In the genomic region with DNA sequence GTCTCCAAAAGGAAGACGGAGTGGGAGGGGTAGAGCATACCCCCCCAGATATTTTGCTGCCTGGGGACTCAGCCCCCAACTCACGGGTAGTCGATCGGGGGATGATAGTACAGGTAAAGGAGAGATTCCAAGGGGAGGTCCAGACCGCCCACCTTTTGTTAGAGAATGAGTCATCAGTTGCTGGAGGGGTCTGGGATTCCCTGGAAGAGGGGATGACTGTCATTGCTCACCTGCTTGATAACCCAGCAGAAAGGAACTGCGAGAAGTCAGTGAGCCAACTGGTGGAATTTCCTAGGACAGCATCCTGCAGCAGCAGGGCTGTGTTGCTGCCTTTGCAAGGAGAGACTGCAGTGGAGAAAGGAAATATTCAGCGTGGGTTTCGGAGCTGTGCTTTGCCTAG, we compare ENCODE assay signal across 8 cellular contexts.
DNase-seq lines count a peak whose midpoint lies in the region; ATAC-seq and TF ChIP-seq lines count a peak whose summit lies in the region.

No MANE protein-coding gene starts in this region.

- H3K4me1 Mint-ChIP-seq in activated CD4-positive, alpha-beta memory T cell treated with anti-CD3 and anti-CD28 coated beads, Interleukin-2, amount 10 ng/mL, durations not matched to agents 7 days and 5 days: peaks cover 75% of the 10 kb centered on the region
- H3K4me1 Mint-ChIP-seq in stimulated activated naive B cell treated with anti-CD40 and anti-IgM and Interleukin-4, amounts not matched to agents 10 μg/mL and 1 μg/mL and 100 μg/mL, for 72 hours: peaks cover 59 to 71% of the 10 kb centered on the region in 2 donors

- peak; percentile 73 for DNase-seq in NCI-H2029 (lab: John Stamatoyannopoulos, UW)
- no peak for DNase-seq in NCI-H2029 treated with DMSO at 0.1 percent for 48 hours (lab: John Stamatoyannopoulos, UW)
- DNase-seq in activated CD4-positive, alpha-beta memory T cell treated with anti-CD3 and anti-CD28 coated beads, Interleukin-2, amount 10 ng/mL, durations not matched to agents 7 days and 5 days: no peak
- peak; percentile 53 for DNase-seq in iPS DF 4.7 (ENCODE audit: extremely low read depth, low spot score)
- DNase-seq in stimulated activated naive B cell treated with anti-CD40 and anti-IgM and Interleukin-4, amounts not matched to agents 10 μg/mL and 1 μg/mL and 100 μg/mL, for 72 hours: no peak
- DNase-seq in HEK293T (ENCODE audit: extremely low spot score): no peak

- no peaks in the 10 kb centered on the region for H3K27me3 Mint-ChIP-seq in activated CD4-positive, alpha-beta memory T cell treated with anti-CD3 and anti-CD28 coated beads, Interleukin-2, amount 10 ng/mL, durations not matched to agents 7 days and 5 days
- no peaks in the 10 kb centered on the region for H3K27me3 Mint-ChIP-seq in stimulated activated naive B cell treated with anti-CD40 and anti-IgM and Interleukin-4, amounts not matched to agents 10 μg/mL and 1 μg/mL and 100 μg/mL, for 72 hours

- POLR2A ChIA-PET in activated CD4-positive, alpha-beta memory T cell treated with anti-CD3 and anti-CD28 coated beads, Interleukin-2, amount 10 ng/mL, durations not matched to agents 7 days and 5 days (lab: Charles Lee): interaction anchor here (1.1 kb wide), 1 partner anchor 64 kb away, joined by 6 read pairs; a partner anchor contains a TSS
- POLR2A ChIA-PET in HEK293T (lab: Yijun Ruan, JAX): interaction anchor here (1.6 to 2.1 kb wide), 2 partner anchors 123 to 142 kb away, joined by 4 to 6 read pairs; no protein-coding TSS in a partner anchor

- peak overlapping the region; percentile 21 for H3K27ac Mint-ChIP-seq in activated CD4-positive, alpha-beta memory T cell treated with anti-CD3 and anti-CD28 coated beads, Interleukin-2, amount 10 ng/mL, durations not matched to agents 7 days and 5 days
- peak overlapping the region; percentile 89 for H3K27ac Mint-ChIP-seq in stimulated activated naive B cell treated with anti-CD40 and anti-IgM and Interleukin-4, amounts not matched to agents 10 μg/mL and 1 μg/mL and 100 μg/mL, for 72 hours

- H3K4me3 Mint-ChIP-seq in activated CD4-positive, alpha-beta memory T cell treated with anti-CD3 and anti-CD28 coated beads, Interleukin-2, amount 10 ng/mL, durations not matched to agents 7 days and 5 days: no peak overlapping the region
- peak overlapping the region; percentile 66 to 81 for H3K4me3 Mint-ChIP-seq in stimulated activated naive B cell treated with anti-CD40 and anti-IgM and Interleukin-4, amounts not matched to agents 10 μg/mL and 1 μg/mL and 100 μg/mL, for 72 hours

- CTCF ChIA-PET in activated CD4-positive, alpha-beta memory T cell treated with anti-CD3 and anti-CD28 coated beads, Interleukin-2, amount 10 ng/mL, durations not matched to agents 7 days and 5 days (lab: Charles Lee): interaction anchor here (5.6 kb wide), 1 partner anchor 77 kb away, joined by 40 read pairs; no protein-coding TSS in a partner anchor
- CTCF ChIA-PET in HEK293T (lab: Yijun Ruan, JAX): interaction anchor here (1.1 to 1.9 kb wide), 4 partner anchors 10 to 142 kb away, joined by 3 to 7 read pairs (median 4); no protein-coding TSS in a partner anchor

- H3K36me3 Mint-ChIP-seq in activated CD4-positive, alpha-beta memory T cell treated with anti-CD3 and anti-CD28 coated beads, Interleukin-2, amount 10 ng/mL, durations not matched to agents 7 days and 5 days (ENCODE audit: low read depth): peaks cover 34% of the 10 kb centered on the region
- peaks cover 5 to 30% of the 10 kb centered on the region in 2 donors for H3K36me3 Mint-ChIP-seq in stimulated activated naive B cell treated with anti-CD40 and anti-IgM and Interleukin-4, amounts not matched to agents 10 μg/mL and 1 μg/mL and 100 μg/mL, for 72 hours

- ATAC-seq in stimulated activated naive B cell treated with anti-CD40 and anti-IgM and Interleukin-4, amounts not matched to agents 10 μg/mL and 1 μg/mL and 100 μg/mL, for 72 hours (replicated peaks): no peak
- no peak for ATAC-seq in HG03520 (IDR thresholded peaks at IDR 0.05; ENCODE audit: unreplicated experiment)
- no peak for ATAC-seq in GM19324 (IDR thresholded peaks at IDR 0.05; ENCODE audit: low FRiP score, unreplicated experiment)

- H3K9me3 Mint-ChIP-seq in activated CD4-positive, alpha-beta memory T cell treated with anti-CD3 and anti-CD28 coated beads, Interleukin-2, amount 10 ng/mL, durations not matched to agents 7 days and 5 days: no peaks in the 10 kb centered on the region
- H3K9me3 Mint-ChIP-seq in stimulated activated naive B cell treated with anti-CD40 and anti-IgM and Interleukin-4, amounts not matched to agents 10 μg/mL and 1 μg/mL and 100 μg/mL, for 72 hours: no peaks in the 10 kb centered on the region

TF ChIP-seq in HEK293T, 16 proteins besides CTCF, POLR2A, EP300 and RAD21:
- TF ChIP-seq LEF1 (IDR thresholded peaks at IDR 0.05; ENCODE audit: borderline replicate concordance): no peak
- TF ChIP-seq HDGF (IDR thresholded peaks at IDR 0.05; ENCODE audit: borderline replicate concordance): no peak
- no peak for TF ChIP-seq ARNT (IDR thresholded peaks at IDR 0.05)
- TF ChIP-seq FOXM1 (IDR thresholded peaks at IDR 0.05; ENCODE audit: borderline replicate concordance): no peak
- no peak for TF ChIP-seq FOXK2 (IDR thresholded peaks at IDR 0.05)
- no peak for TF ChIP-seq ELF4 (IDR thresholded peaks at IDR 0.05)
- no peak for TF ChIP-seq L3MBTL2 (conservative IDR thresholded peaks at IDR 0.05)
- no peak for TF ChIP-seq SP1 (IDR thresholded peaks at IDR 0.05)
- no peak for TF ChIP-seq BHLHE40 (IDR thresholded peaks at IDR 0.05; ENCODE audit: borderline replicate concordance)
- TF ChIP-seq SUZ12 (IDR thresholded peaks at IDR 0.05): no peak
- TF ChIP-seq, protein P1, sequence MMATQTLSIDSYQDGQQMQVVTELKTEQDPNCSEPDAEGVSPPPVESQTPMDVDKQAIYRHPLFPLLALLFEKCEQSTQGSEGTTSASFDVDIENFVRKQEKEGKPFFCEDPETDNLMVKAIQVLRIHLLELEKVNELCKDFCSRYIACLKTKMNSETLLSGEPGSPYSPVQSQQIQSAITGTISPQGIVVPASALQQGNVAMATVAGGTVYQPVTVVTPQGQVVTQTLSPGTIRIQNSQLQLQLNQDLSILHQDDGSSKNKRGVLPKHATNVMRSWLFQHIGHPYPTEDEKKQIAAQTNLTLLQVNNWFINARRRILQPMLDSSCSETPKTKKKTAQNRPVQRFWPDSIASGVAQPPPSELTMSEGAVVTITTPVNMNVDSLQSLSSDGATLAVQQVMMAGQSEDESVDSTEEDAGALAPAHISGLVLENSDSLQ (IDR thresholded peaks at IDR 0.05): no peak
- TF ChIP-seq ZNF384 (IDR thresholded peaks at IDR 0.05): no peak
- no peak for TF ChIP-seq FOXA1 (IDR thresholded peaks at IDR 0.05)
- no peak for TF ChIP-seq CTBP1 (IDR thresholded peaks at IDR 0.05; ENCODE audit: borderline replicate concordance)

Comparison
In these comparisons a context has a peak if more than half of its experiments do, and no peak if none do; other contexts are left out.
1. DNase-seq: peak in NCI-H2029 (single experiment) and iPS DF 4.7 (single experiment); none in NCI-H2029 treated with DMSO at 0.1 percent for 48 hours (single experiment), activated CD4-positive, alpha-beta memory T cell treated with anti-CD3 and anti-CD28 coated beads, Interleukin-2, amount 10 ng/mL, durations not matched to agents 7 days and 5 days (single experiment), stimulated activated naive B cell treated with anti-CD40 and anti-IgM and Interleukin-4, amounts not matched to agents 10 μg/mL and 1 μg/mL and 100 μg/mL, for 72 hours (single experiment) and HEK293T (single experiment).